ENCODE assay signal across 19 cellular contexts in genomic region chr7:22921386-22922086, GRCh38.
DNase-seq lines count a peak whose midpoint lies in the region; FAIRE-seq and TF ChIP-seq lines count a peak whose summit lies in the region.
"Had no signal": no experiment of that assay in that cellular context is flagged by ENCODE, and none has a peak within 500 bp of the region (broad histone marks: within the 10 kb centered on the region; RNA-seq: fewer than 3 reads in every experiment).

No MANE protein-coding gene starts in this region.

- H3K27me3 ChIP-seq in Karpas-422 (ENCODE audit: low read length): no peaks in the 10 kb centered on the region
- no peaks in the 10 kb centered on the region for H3K27me3 ChIP-seq in small intestine (ENCODE audit: control insufficient read depth in 2 of 2, insufficient read depth in 2 of 2, low read length in 2 of 2)
- H3K27me3 ChIP-seq: SJCRH30 had no signal

- H3K9me3 ChIP-seq in Karpas-422 (ENCODE audit: low read length) (no peaks in the 10 kb centered on the region), small intestine (ENCODE audit: control insufficient read depth, low read depth) (no peaks in the 10 kb centered on the region)
- H3K9me3 ChIP-seq: SJCRH30 had no signal

- peak; percentile 3 for DNase-seq in NOMO-1 treated with DMSO at 0.1 percent for 48 hours (lab: John Stamatoyannopoulos, UW; ENCODE audit: unreplicated experiment)
- DNase-seq in NOMO-1 treated with dmso at 0.1 percent for 144 hours (lab: John Stamatoyannopoulos, UW; ENCODE audit: unreplicated experiment): no peak
- no peak for DNase-seq in Karpas-422
- DNase-seq in NB4 (ENCODE audit: low read depth): peak; percentile 29
- DNase-seq in small intestine: no peak
- DNase-seq in DMS114 treated with DMSO at 0.1 percent for 48 hours (lab: John Stamatoyannopoulos, UW; ENCODE audit: unreplicated experiment): no peak
- DNase-seq in retina: no peak
- DNase-seq: 8988T, Calu3, DMS153, H9, IMR-90, KG1, NCI-H1694, NCI-H2029 treated with DMSO at 0.1 percent for 48 hours, NCI-H446 treated with DMSO at 0.1 percent for 48 hours had no signal

- H3K27ac ChIP-seq in Karpas-422 (ENCODE audit: low read length) (no peak overlapping the region), small intestine (ENCODE audit: low read depth in 1 of 2, low read length in 1 of 2) (no peak overlapping the region)
- H3K27ac ChIP-seq: SJCRH30 had no signal

- WGBS in small intestine, 3 donors: 58 to 76% (median 67%) methylated on average over 1 of the region's 1 CpG

- H3K9me2 ChIP-seq in Karpas-422 (replicated peaks; ENCODE audit: insufficient read depth, low read length): no peaks in the 10 kb centered on the region

- H3K79me2 ChIP-seq in Karpas-422 (ENCODE audit: low read length): no peaks in the 10 kb centered on the region

- peak; percentile 41 for FAIRE-seq in small intestine (lab: Jason Lieb, UNC)
- FAIRE-seq: RCC 7860 had no signal

- no peak overlapping the region for H3K4me3 ChIP-seq in Karpas-422 (ENCODE audit: low read length)
- H3K4me3 ChIP-seq in NB4 (ENCODE audit: low read depth, low read length): no peak overlapping the region
- H3K4me3 ChIP-seq in small intestine (ENCODE audit: low read depth in 1 of 2, low read length in 2 of 2): no peak overlapping the region
- H3K4me3 ChIP-seq: GM23338, SJCRH30 had no signal

- no peak overlapping the region for H3K9ac ChIP-seq in Karpas-422 (ENCODE audit: low read length)

- no peak overlapping the region for H2AFZ ChIP-seq in Karpas-422 (ENCODE audit: low read length)
- H2AFZ ChIP-seq: GM23338 had no signal

- H4K20me1 ChIP-seq in Karpas-422 (ENCODE audit: insufficient read depth, low read depth, low read length): no peaks in the 10 kb centered on the region

- H3K36me3 ChIP-seq in Karpas-422 (ENCODE audit: insufficient read depth, low read length) (no peaks in the 10 kb centered on the region), small intestine (ENCODE audit: control insufficient read depth in 2 of 2, insufficient read depth in 2 of 2, low read length in 2 of 2) (no peaks in the 10 kb centered on the region)
- H3K36me3 ChIP-seq: SJCRH30 had no signal

- TF ChIP-seq CTCF in NB4 (IDR thresholded peaks at IDR 0.05; ENCODE audit: low read depth, low read length): no peak

- peaks cover 16% of the 10 kb centered on the region for H3K4me1 ChIP-seq in Karpas-422 (ENCODE audit: low read length)
- H3K4me1 ChIP-seq in small intestine (ENCODE audit: control insufficient read depth in 2 of 2, insufficient read depth in 1 of 2, low read depth in 1 of 2, low read length in 1 of 2): no peaks in the 10 kb centered on the region
- H3K4me1 ChIP-seq: SJCRH30 had no signal

- TF ChIP-seq POLR2A in NB4 (IDR thresholded peaks at IDR 0.05; ENCODE audit: extremely low read depth, insufficient read length): no peak

- peak overlapping the region; percentile 24 for H3K4me2 ChIP-seq in Karpas-422 (ENCODE audit: low read depth, low read length, poor library complexity, severe bottlenecking)
- H3K4me2 ChIP-seq: GM23338 had no signal

Comparison
In these comparisons a context has a peak if more than half of its experiments do, and no peak if none do; other contexts are left out.
1. DNase-seq: peak in NOMO-1 treated with DMSO at 0.1 percent for 48 hours (single experiment) and NB4 (single experiment); none in NOMO-1 treated with dmso at 0.1 percent for 144 hours (single experiment), Karpas-422 (single experiment), small intestine (single experiment), DMS114 treated with DMSO at 0.1 percent for 48 hours (single experiment) and retina (single experiment).